Comparison of ENCODE assay signal across 24 cellular contexts in the genomic region with DNA sequence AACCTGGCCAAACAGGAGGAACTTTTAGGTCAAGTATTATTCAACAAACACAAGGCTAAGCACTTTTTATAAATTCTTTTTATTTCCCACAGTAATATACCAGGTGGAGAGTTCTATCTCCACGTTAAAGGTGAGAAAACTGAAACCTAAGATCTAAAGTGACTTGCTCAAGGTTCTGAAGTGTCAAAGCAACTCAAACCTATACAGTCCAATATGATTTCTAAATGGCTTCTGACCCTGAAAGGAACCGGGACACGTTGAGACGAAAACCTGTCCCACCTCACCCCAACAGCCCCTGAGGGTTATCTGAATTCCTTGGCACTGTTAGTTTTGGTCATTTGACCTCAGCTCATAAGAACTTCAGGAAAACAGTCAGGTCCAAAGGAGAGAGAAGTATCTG.
A peak's percentile ranks its signal among the peaks of the same experiment; 100 is the strongest.
DNase-seq lines count a peak whose midpoint lies in the region; FAIRE-seq and TF ChIP-seq lines count a peak whose summit lies in the region.
"Had no signal": no experiment of that assay in that cellular context is flagged by ENCODE, and none has a peak within 500 bp of the region (broad histone marks: within the 10 kb centered on the region; RNA-seq: fewer than 3 reads in every experiment).

No MANE protein-coding gene starts in this region.

- H3K36me3 Mint-ChIP-seq in astrocyte (ENCODE audit: low read depth, unreplicated experiment) (no peaks in the 10 kb centered on the region), osteocyte (ENCODE audit: unreplicated experiment) (no peaks in the 10 kb centered on the region)
- H3K36me3 Mint-ChIP-seq: CD8-positive, alpha-beta T cell had no signal

- H3K27ac Mint-ChIP-seq in astrocyte (ENCODE audit: unreplicated experiment) (no peak overlapping the region), osteocyte (ENCODE audit: unreplicated experiment) (no peak overlapping the region)
- H3K27ac Mint-ChIP-seq: B cell; CD8-positive, alpha-beta T cell had no signal

- H3K4me3 Mint-ChIP-seq in astrocyte (ENCODE audit: unreplicated experiment) (no peak overlapping the region), osteocyte (ENCODE audit: unreplicated experiment) (no peak overlapping the region)
- H3K4me3 Mint-ChIP-seq: B cell; CD8-positive, alpha-beta T cell had no signal

- H3K9me3 Mint-ChIP-seq in astrocyte (ENCODE audit: unreplicated experiment) (no peaks in the 10 kb centered on the region), osteocyte (ENCODE audit: unreplicated experiment) (no peaks in the 10 kb centered on the region)

- no peak for TF ChIP-seq CTCF in PC-9 (conservative IDR thresholded peaks at IDR 0.05)
- no peak for TF ChIP-seq CTCF in astrocyte (IDR thresholded peaks at IDR 0.05; ENCODE audit: insufficient read depth, low read depth, low read length)
- no peak for TF ChIP-seq CTCF in spleen (IDR thresholded peaks at IDR 0.05 in 8 of 11, conservative IDR thresholded peaks at IDR 0.05 in 3 of 11)
- TF ChIP-seq CTCF in osteocyte (IDR thresholded peaks at IDR 0.05) = no peak

- peaks cover 4% of the 10 kb centered on the region; the same call in 1 of the 2 replicates for H3K9me2 ChIP-seq in PC-9 (ENCODE audit: insufficient read depth)

- WGBS in spleen, 5 donors = 59 to 66% (median 61%) methylated on average over 4 of the region's 4 CpGs

- H3K27me3 ChIP-seq in ACC112 (ENCODE audit: insufficient read depth, low read length) = no peaks in the 10 kb centered on the region
- H3K27me3 ChIP-seq in PC-9 (ENCODE audit: insufficient read depth, low read depth) = no peaks in the 10 kb centered on the region
- H3K27me3 ChIP-seq in astrocyte (ENCODE audit: insufficient read depth, low read length) = no peaks in the 10 kb centered on the region
- no peaks in the 10 kb centered on the region for H3K27me3 ChIP-seq in spleen (replicated peaks in 1 of 7)
- H3K27me3 ChIP-seq: SJCRH30 had no signal

- no peak overlapping the region for H3K4me3 ChIP-seq in ACC112 (ENCODE audit: low read depth, low read length)
- H3K4me3 ChIP-seq in PC-9 = no peak overlapping the region
- no peak overlapping the region for H3K4me3 ChIP-seq in astrocyte (ENCODE audit: insufficient read depth, low read depth, low read length)
- no peak overlapping the region for H3K4me3 ChIP-seq in spleen
- H3K4me3 ChIP-seq: K562, SJCRH30 had no signal

- H4K20me1 ChIP-seq in PC-9 (ENCODE audit: insufficient read depth) = no peaks in the 10 kb centered on the region
- no peaks in the 10 kb centered on the region for H4K20me1 ChIP-seq in astrocyte (ENCODE audit: insufficient read depth, low read length)

- BruUV-seq in PC-9 (replicated peaks; lab: Mats Ljungman, UMichigan) = no TSS peak

- CTCF ChIA-PET in PC-9 (lab: Charles Lee) = no interaction called here

- no peak overlapping the region for H3K9ac ChIP-seq in astrocyte (ENCODE audit: low read length)

- no peaks in the 10 kb centered on the region for H3K79me2 ChIP-seq in ACC112 (ENCODE audit: control insufficient read depth, insufficient read depth, low read length, unreplicated experiment)
- H3K79me2 ChIP-seq in PC-9 (ENCODE audit: low read depth) = no peaks in the 10 kb centered on the region
- no peaks in the 10 kb centered on the region for H3K79me2 ChIP-seq in astrocyte (ENCODE audit: insufficient read depth, low read length)

- TF ChIP-seq POLR2A in spleen (IDR thresholded peaks at IDR 0.05) = no peak

- no peaks in the 10 kb centered on the region for H3K9me3 ChIP-seq in PC-9 (ENCODE audit: insufficient read depth, low read depth)
- no peaks in the 10 kb centered on the region for H3K9me3 ChIP-seq in astrocyte (ENCODE audit: insufficient read depth, low read depth, low read length)
- no peaks in the 10 kb centered on the region for H3K9me3 ChIP-seq in spleen
- H3K9me3 ChIP-seq: Caco-2, SJCRH30 had no signal

- H3K27me3 Mint-ChIP-seq in astrocyte (ENCODE audit: low read depth, unreplicated experiment) = no peaks in the 10 kb centered on the region
- H3K27me3 Mint-ChIP-seq in osteocyte (ENCODE audit: unreplicated experiment) = no peaks in the 10 kb centered on the region
- H3K27me3 Mint-ChIP-seq: B cell had no signal

- POLR2A ChIA-PET in PC-9 (lab: Charles Lee; ENCODE audit: unreplicated experiment) = no interaction called here

- peak; percentile 20 for DNase-seq in ELF-1 (ENCODE audit: low read depth, low spot score)
- no peak for DNase-seq in PC-9
- DNase-seq in astrocyte (ENCODE audit: low read depth) = no peak
- DNase-seq in HCEC 1CT = no peak
- no peak for DNase-seq in spleen
- no peak for DNase-seq in osteocyte (ENCODE audit: extremely low spot score, unreplicated experiment)
- DNase-seq: Caco-2; CD8-positive, alpha-beta T cell; DMS79; EL; GF-D8; Kasumi-1; NCI-H1048; NCI-H1694; NCI-H2029 treated with DMSO at 0.1 percent for 48 hours; NCI-H446 treated with DMSO at 0.1 percent for 48 hours; NCI-H526 treated with DMSO at 0.1 percent for 48 hours; SJCRH30 had no signal

- H3K27ac ChIP-seq in ACC112 (ENCODE audit: low read depth, low read length) (no peak overlapping the region), PC-9 (no peak overlapping the region), astrocyte (ENCODE audit: low read depth, low read length) (no peak overlapping the region), spleen (no peak overlapping the region)
- H3K27ac ChIP-seq: C4-2B, SJCRH30 had no signal

- H3K4me1 ChIP-seq in ACC112 (ENCODE audit: control insufficient read depth, insufficient read depth, low read length, unreplicated experiment) (peaks cover 16% of the 10 kb centered on the region), PC-9 (replicated peaks; ENCODE audit: insufficient read depth) (no peaks in the 10 kb centered on the region), astrocyte (ENCODE audit: insufficient read depth, low read length) (peaks cover 9% of the 10 kb centered on the region), spleen (no peaks in the 10 kb centered on the region)
- H3K4me1 ChIP-seq: Caco-2, SJCRH30 had no signal

- intact Hi-C loops in PC-9 (cut with micrococcal nuclease; ENCODE audit: unreplicated experiment) (no loop called here), spleen (cut with DNase I; ENCODE audit: low total_unique reads) (no loop called here)

- H2AFZ ChIP-seq in ACC112 (ENCODE audit: low read length, unreplicated experiment) = peak overlapping the region; percentile 10
- 0 out of 2 replicates have a peak overlapping the region, but pooled peaks have one; percentile 44 for H2AFZ ChIP-seq in PC-9
- H2AFZ ChIP-seq in astrocyte (ENCODE audit: low read depth, low read length) = peak overlapping the region; percentile 23

- no peaks in the 10 kb centered on the region for H3F3A ChIP-seq in PC-9 (ENCODE audit: insufficient read depth, low read depth)

- H3K4me1 Mint-ChIP-seq in astrocyte (ENCODE audit: low read depth, unreplicated experiment) = peaks cover 12% of the 10 kb centered on the region
- H3K4me1 Mint-ChIP-seq in osteocyte (ENCODE audit: unreplicated experiment) = no peaks in the 10 kb centered on the region
- H3K4me1 Mint-ChIP-seq: B cell had no signal

- no peak for FAIRE-seq in astrocyte (lab: Jason Lieb, UNC)
- FAIRE-seq: GM12892, HTR-8/SVneo, K562 had no signal

- no peaks in the 10 kb centered on the region for H3K36me3 ChIP-seq in ACC112 (ENCODE audit: insufficient read depth, low read length)
- H3K36me3 ChIP-seq in PC-9 (ENCODE audit: low read depth) = no peaks in the 10 kb centered on the region
- H3K36me3 ChIP-seq in astrocyte (ENCODE audit: insufficient read depth, low read length) = no peaks in the 10 kb centered on the region
- H3K36me3 ChIP-seq in spleen = no peaks in the 10 kb centered on the region
- H3K36me3 ChIP-seq: SJCRH30 had no signal

- H3K4me2 ChIP-seq in PC-9 (no peak overlapping the region), astrocyte (ENCODE audit: low read length) (no peak overlapping the region)
